ENCODE assay signal across 30 cellular contexts in genomic region chr4:140833280-140833679, GRCh38.
"Had no signal": no experiment of that assay in that cellular context is flagged by ENCODE, and none has a peak within 500 bp of the region (broad histone marks: within the 10 kb centered on the region; RNA-seq: fewer than 3 reads in every experiment).

No MANE protein-coding gene starts in this region.

- H3K27ac ChIP-seq: adrenal gland, body of pancreas, WERI-Rb-1 had no signal

- H3K4me3 ChIP-seq: adrenal gland, body of pancreas had no signal

- H3K36me3 ChIP-seq: adrenal gland, WERI-Rb-1 had no signal

- H3K27ac Mint-ChIP-seq: activated B cell treated with CpG ODN at 0.5 μM for 24 hours; activated CD4-positive, alpha-beta memory T cell treated with anti-CD3 and anti-CD28 coated beads for 36 hours; activated CD8-positive, alpha-beta memory T cell treated with anti-CD3 and anti-CD28 coated beads, Interleukin-2, amount 10 ng/mL, durations not matched to agents 7 days and 5 days; activated CD8-positive, alpha-beta T cell treated with anti-CD3 and anti-CD28 coated beads, Interleukin-2, amount 10 ng/mL, durations not matched to agents 7 days and 5 days; activated naive CD4-positive, alpha-beta T cell treated with anti-CD3 and anti-CD28 coated beads for 36 hours; activated naive CD4-positive, alpha-beta T cell treated with anti-CD3 and anti-CD28 coated beads, Interleukin-2, amount 50 U/mL, for 24 hours; activated naive CD8-positive, alpha-beta T cell treated with anti-CD3 and anti-CD28 coated beads for 36 hours; activated naive CD8-positive, alpha-beta T cell treated with anti-CD3 and anti-CD28 coated beads, Interleukin-2, amount 50 U/mL, for 24 hours; activated T-helper 1 cell treated with anti-CD3 and anti-CD28 coated beads, Interleukin-12 subunit alpha, Interleukin-12 subunit beta, Interleukin-2, Interleukin-4 antibody, amounts not matched to agents 30 ng/mL and 10 ng/mL and 1 ng/mL, durations not matched to agents 14 hours and 24 hours and 36 hours; activated T-helper 2 cell treated with anti-CD3 and anti-CD28 coated beads, Interferon-gamma antibody, Interleukin-2, Interleukin-4, amounts not matched to agents 10 μg/mL and 5 μg/mL and 100 μg/mL, durations not matched to agents 14 hours and 24 hours and 36 hours; T-helper 17 cell; T-helper 2 cell treated with Interferon-gamma antibody and Interleukin-4, amounts not matched to agents 5 μg/mL and 100 μg/mL, for 36 hours had no signal

- DNase-seq: activated B cell treated with CpG ODN at 0.5 μM for 24 hours; activated CD4-positive, alpha-beta memory T cell treated with anti-CD3 and anti-CD28 coated beads for 36 hours; activated CD4-positive, alpha-beta T cell treated with anti-CD3 and anti-CD28 coated beads for 48 hours; activated CD8-positive, alpha-beta memory T cell treated with anti-CD3 and anti-CD28 coated beads, Interleukin-2, amount 10 ng/mL, durations not matched to agents 7 days and 5 days; activated CD8-positive, alpha-beta memory T cell treated with anti-CD3 and anti-CD28 coated beads, Interleukin-2, amount 50 U/mL, for 4 hours; activated CD8-positive, alpha-beta T cell treated with anti-CD3 and anti-CD28 coated beads, Interleukin-2, amount 10 ng/mL, durations not matched to agents 7 days and 5 days; activated effector memory CD4-positive, alpha-beta T cell treated with anti-CD3 and anti-CD28 coated beads, Interleukin-2, amount 50 U/mL, for 16 hours; activated naive CD4-positive, alpha-beta T cell treated with anti-CD3 and anti-CD28 coated beads for 36 hours; activated naive CD8-positive, alpha-beta T cell treated with anti-CD3 and anti-CD28 coated beads for 36 hours; activated naive CD8-positive, alpha-beta T cell treated with anti-CD3 and anti-CD28 coated beads, Interleukin-2, amount 50 U/mL, for 24 hours; activated T-cell treated with anti-CD3 and anti-CD28 coated beads, Interleukin-2, amount 50 U/mL, for 1 hour; activated T-cell treated with anti-CD3 and anti-CD28 coated beads, Interleukin-2, amount 50 U/mL, for 48 hours; adrenal gland; amygdala; aorta; body of pancreas; caudate nucleus; cortex of kidney; effector CD8-positive, alpha-beta T cell; foreskin fibroblast; T-helper 1 cell; T-helper 17 cell; T1000; WERI-Rb-1 had no signal

- H3K4me1 Mint-ChIP-seq: activated CD8-positive, alpha-beta memory T cell treated with anti-CD3 and anti-CD28 coated beads, Interleukin-2, amount 10 ng/mL, durations not matched to agents 7 days and 5 days; activated naive CD4-positive, alpha-beta T cell treated with anti-CD3 and anti-CD28 coated beads, Interleukin-2, amount 50 U/mL, for 24 hours; activated naive CD8-positive, alpha-beta T cell treated with anti-CD3 and anti-CD28 coated beads for 36 hours; T-helper 17 cell had no signal

- H3K27me3 ChIP-seq: adrenal gland, body of pancreas had no signal

- H3K9me3 Mint-ChIP-seq: activated CD4-positive, alpha-beta memory T cell treated with anti-CD3 and anti-CD28 coated beads for 36 hours; activated naive CD4-positive, alpha-beta T cell treated with anti-CD3 and anti-CD28 coated beads for 36 hours; activated naive CD8-positive, alpha-beta T cell treated with anti-CD3 and anti-CD28 coated beads for 36 hours; activated naive CD8-positive, alpha-beta T cell treated with anti-CD3 and anti-CD28 coated beads, Interleukin-2, amount 50 U/mL, for 24 hours; activated T-helper 1 cell treated with anti-CD3 and anti-CD28 coated beads, Interleukin-12 subunit alpha, Interleukin-12 subunit beta, Interleukin-2, Interleukin-4 antibody, amounts not matched to agents 30 ng/mL and 10 ng/mL and 1 ng/mL, durations not matched to agents 14 hours and 24 hours and 36 hours; activated T-helper 2 cell treated with anti-CD3 and anti-CD28 coated beads, Interferon-gamma antibody, Interleukin-2, Interleukin-4, amounts not matched to agents 10 μg/mL and 5 μg/mL and 100 μg/mL, durations not matched to agents 14 hours and 24 hours and 36 hours; T-helper 2 cell treated with Interferon-gamma antibody and Interleukin-4, amounts not matched to agents 5 μg/mL and 100 μg/mL, for 36 hours had no signal

- H3K36me3 Mint-ChIP-seq: activated CD4-positive, alpha-beta memory T cell treated with anti-CD3 and anti-CD28 coated beads for 36 hours; activated CD8-positive, alpha-beta memory T cell treated with anti-CD3 and anti-CD28 coated beads, Interleukin-2, amount 10 ng/mL, durations not matched to agents 7 days and 5 days; activated naive CD4-positive, alpha-beta T cell treated with anti-CD3 and anti-CD28 coated beads, Interleukin-2, amount 50 U/mL, for 24 hours; activated naive CD8-positive, alpha-beta T cell treated with anti-CD3 and anti-CD28 coated beads for 36 hours had no signal

- H3K9me3 ChIP-seq: adrenal gland, body of pancreas had no signal

- ATAC-seq: activated CD4-positive, CD25-positive, alpha-beta regulatory T cell treated with anti-CD3 and anti-CD28 coated beads, Interleukin-2, amount 50 U/mL, for 24 hours; activated CD8-positive, alpha-beta memory T cell treated with anti-CD3 and anti-CD28 coated beads, Interleukin-2, amount 10 ng/mL, durations not matched to agents 7 days and 5 days; activated CD8-positive, alpha-beta T cell treated with anti-CD3 and anti-CD28 coated beads, Interleukin-2, amount 10 ng/mL, durations not matched to agents 7 days and 5 days; activated naive CD8-positive, alpha-beta T cell treated with anti-CD3 and anti-CD28 coated beads, Interleukin-2, amount 50 U/mL, for 24 hours; body of pancreas; esophagus mucosa; T-helper 17 cell had no signal

- H3K4me1 ChIP-seq: adrenal gland, body of pancreas had no signal

- H3K27me3 Mint-ChIP-seq: activated B cell treated with CpG ODN at 0.5 μM for 24 hours; activated CD8-positive, alpha-beta memory T cell treated with anti-CD3 and anti-CD28 coated beads, Interleukin-2, amount 10 ng/mL, durations not matched to agents 7 days and 5 days; activated naive CD8-positive, alpha-beta T cell treated with anti-CD3 and anti-CD28 coated beads, Interleukin-2, amount 50 U/mL, for 24 hours; T-helper 17 cell had no signal

- H3K4me3 Mint-ChIP-seq: activated B cell treated with CpG ODN at 0.5 μM for 24 hours; activated CD4-positive, alpha-beta memory T cell treated with anti-CD3 and anti-CD28 coated beads for 36 hours; activated CD8-positive, alpha-beta memory T cell treated with anti-CD3 and anti-CD28 coated beads, Interleukin-2, amount 10 ng/mL, durations not matched to agents 7 days and 5 days; activated CD8-positive, alpha-beta T cell treated with anti-CD3 and anti-CD28 coated beads, Interleukin-2, amount 10 ng/mL, durations not matched to agents 7 days and 5 days; activated naive CD4-positive, alpha-beta T cell treated with anti-CD3 and anti-CD28 coated beads for 36 hours; activated naive CD4-positive, alpha-beta T cell treated with anti-CD3 and anti-CD28 coated beads, Interleukin-2, amount 50 U/mL, for 24 hours; activated naive CD8-positive, alpha-beta T cell treated with anti-CD3 and anti-CD28 coated beads for 36 hours; activated naive CD8-positive, alpha-beta T cell treated with anti-CD3 and anti-CD28 coated beads, Interleukin-2, amount 50 U/mL, for 24 hours; activated T-helper 1 cell treated with anti-CD3 and anti-CD28 coated beads, Interleukin-12 subunit alpha, Interleukin-12 subunit beta, Interleukin-2, Interleukin-4 antibody, amounts not matched to agents 30 ng/mL and 10 ng/mL and 1 ng/mL, durations not matched to agents 14 hours and 24 hours and 36 hours; T-helper 17 cell; T-helper 2 cell treated with Interferon-gamma antibody and Interleukin-4, amounts not matched to agents 5 μg/mL and 100 μg/mL, for 36 hours had no signal
